In the genomic region with DNA sequence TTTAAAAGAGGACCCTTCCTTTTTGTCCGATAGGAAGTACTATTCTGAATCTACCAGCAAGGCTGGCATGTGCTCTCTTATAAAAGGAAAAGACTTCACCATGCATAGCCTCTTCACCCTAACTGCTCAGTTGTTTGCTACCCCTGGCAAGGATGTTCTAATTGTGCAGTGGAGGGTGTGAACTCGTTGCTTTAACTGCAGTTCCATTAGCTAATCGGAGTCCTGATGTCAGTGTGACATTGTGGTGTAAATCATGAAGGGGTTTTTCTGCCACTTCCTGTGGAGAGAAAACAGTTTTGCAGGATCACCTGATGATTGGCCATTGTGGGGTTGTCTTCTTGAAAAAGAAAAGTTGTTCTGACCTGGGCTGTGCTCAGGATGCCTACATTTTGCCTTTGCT, we compare ENCODE assay signal across 13 cellular contexts.
A peak's percentile ranks its signal among the peaks of the same experiment; 100 is the strongest.
DNase-seq lines count a peak whose midpoint lies in the region; ATAC-seq and TF ChIP-seq lines count a peak whose summit lies in the region.
"Had no signal": no experiment of that assay in that cellular context is flagged by ENCODE, and none has a peak within 500 bp of the region (broad histone marks: within the 10 kb centered on the region; RNA-seq: fewer than 3 reads in every experiment).

No MANE protein-coding gene starts in this region.

- peak overlapping the region; percentile 78 for H2AFZ ChIP-seq in smooth muscle cell (ENCODE audit: low read depth)

- POLR2A ChIA-PET in activated CD8-positive, alpha-beta T cell treated with anti-CD3 and anti-CD28 coated beads, Interleukin-2, amount 10 ng/mL, durations not matched to agents 7 days and 5 days (lab: Charles Lee): interaction anchor here (1.0 kb wide), 1 partner anchor 24 kb away, joined by 7 read pairs; no protein-coding TSS in a partner anchor

- H3K27me3 ChIP-seq in smooth muscle cell (ENCODE audit: low read depth): no peaks in the 10 kb centered on the region

- ATAC-seq in activated CD8-positive, alpha-beta memory T cell treated with anti-CD3 and anti-CD28 coated beads, Interleukin-2, amount 10 ng/mL, durations not matched to agents 7 days and 5 days: peak; percentile 88
- ATAC-seq in HG02885 (IDR thresholded peaks at IDR 0.05; ENCODE audit: poor library complexity, unreplicated experiment): peak; percentile 57
- peak; percentile 83 for ATAC-seq in activated CD8-positive, alpha-beta T cell treated with anti-CD3 and anti-CD28 coated beads, Interleukin-2, amount 10 ng/mL, durations not matched to agents 7 days and 5 days
- no peak for ATAC-seq in HG03135 (IDR thresholded peaks at IDR 0.05; ENCODE audit: unreplicated experiment)

- no peaks in the 10 kb centered on the region for H3F3A ChIP-seq in smooth muscle cell (ENCODE audit: low read depth)

- no peaks in the 10 kb centered on the region for H3K4me1 ChIP-seq in smooth muscle cell (ENCODE audit: low read depth)

- WGBS in smooth muscle cell (ENCODE audit: low lambda C conversion rate): 59% methylated on average over 3 of the region's 3 CpGs

- H3K27ac Mint-ChIP-seq in activated CD8-positive, alpha-beta memory T cell treated with anti-CD3 and anti-CD28 coated beads, Interleukin-2, amount 10 ng/mL, durations not matched to agents 7 days and 5 days: peak overlapping the region; percentile 73
- H3K27ac Mint-ChIP-seq in activated CD8-positive, alpha-beta T cell treated with anti-CD3 and anti-CD28 coated beads, Interleukin-2, amount 10 ng/mL, durations not matched to agents 7 days and 5 days: peak overlapping the region; percentile 60
- H3K27ac Mint-ChIP-seq: progenitor cell of endocrine pancreas had no signal

- H3K79me2 ChIP-seq in smooth muscle cell (ENCODE audit: low read depth): no peaks in the 10 kb centered on the region

- peaks cover 10% of the 10 kb centered on the region for H3K27me3 Mint-ChIP-seq in activated CD8-positive, alpha-beta memory T cell treated with anti-CD3 and anti-CD28 coated beads, Interleukin-2, amount 10 ng/mL, durations not matched to agents 7 days and 5 days
- no peaks in the 10 kb centered on the region for H3K27me3 Mint-ChIP-seq in activated CD8-positive, alpha-beta T cell treated with anti-CD3 and anti-CD28 coated beads, Interleukin-2, amount 10 ng/mL, durations not matched to agents 7 days and 5 days (ENCODE audit: low read depth)
- H3K27me3 Mint-ChIP-seq: progenitor cell of endocrine pancreas had no signal

- no peak overlapping the region for H3K4me3 ChIP-seq in smooth muscle cell

- CTCF ChIA-PET in activated CD8-positive, alpha-beta memory T cell treated with anti-CD3 and anti-CD28 coated beads, Interleukin-2, amount 10 ng/mL, durations not matched to agents 7 days and 5 days (lab: Charles Lee): interaction anchor here (1.2 kb wide), 1 partner anchor 10 kb away, joined by 5 read pairs; no protein-coding TSS in a partner anchor
- CTCF ChIA-PET in activated CD8-positive, alpha-beta T cell treated with anti-CD3 and anti-CD28 coated beads, Interleukin-2, amount 10 ng/mL, durations not matched to agents 7 days and 5 days (lab: Charles Lee): interaction anchor here (1.2 to 2.6 kb wide), 2 partner anchors 10 to 147 kb away, joined by 4 to 15 read pairs; no protein-coding TSS in a partner anchor

- peaks cover 19% of the 10 kb centered on the region for H3K4me1 Mint-ChIP-seq in activated CD8-positive, alpha-beta memory T cell treated with anti-CD3 and anti-CD28 coated beads, Interleukin-2, amount 10 ng/mL, durations not matched to agents 7 days and 5 days
- H3K4me1 Mint-ChIP-seq in activated CD8-positive, alpha-beta T cell treated with anti-CD3 and anti-CD28 coated beads, Interleukin-2, amount 10 ng/mL, durations not matched to agents 7 days and 5 days (ENCODE audit: low read depth): peaks cover 19% of the 10 kb centered on the region

- H3K4me2 ChIP-seq in smooth muscle cell: no peak overlapping the region

- H3K9ac ChIP-seq in smooth muscle cell (ENCODE audit: low read depth): no peak overlapping the region

- no peaks in the 10 kb centered on the region for H3K36me3 Mint-ChIP-seq in activated CD8-positive, alpha-beta memory T cell treated with anti-CD3 and anti-CD28 coated beads, Interleukin-2, amount 10 ng/mL, durations not matched to agents 7 days and 5 days
- no peaks in the 10 kb centered on the region for H3K36me3 Mint-ChIP-seq in activated CD8-positive, alpha-beta T cell treated with anti-CD3 and anti-CD28 coated beads, Interleukin-2, amount 10 ng/mL, durations not matched to agents 7 days and 5 days (ENCODE audit: low read depth)

- TF ChIP-seq CTCF in smooth muscle cell (IDR thresholded peaks at IDR 0.05; ENCODE audit: borderline replicate concordance, insufficient read depth, poor library complexity, severe bottlenecking): no peak

- no peaks in the 10 kb centered on the region for H4K20me1 ChIP-seq in smooth muscle cell (ENCODE audit: low read depth)

- no peaks in the 10 kb centered on the region for H3K9me3 Mint-ChIP-seq in activated CD8-positive, alpha-beta memory T cell treated with anti-CD3 and anti-CD28 coated beads, Interleukin-2, amount 10 ng/mL, durations not matched to agents 7 days and 5 days (ENCODE audit: low read depth)
- no peaks in the 10 kb centered on the region for H3K9me3 Mint-ChIP-seq in activated CD8-positive, alpha-beta T cell treated with anti-CD3 and anti-CD28 coated beads, Interleukin-2, amount 10 ng/mL, durations not matched to agents 7 days and 5 days (ENCODE audit: insufficient read depth)

- DNase-seq in activated CD8-positive, alpha-beta memory T cell treated with anti-CD3 and anti-CD28 coated beads, Interleukin-2, amount 10 ng/mL, durations not matched to agents 7 days and 5 days: peak; percentile 65
- DNase-seq in activated CD8-positive, alpha-beta memory T cell treated with anti-CD3 and anti-CD28 coated beads, Interleukin-2, amount 50 U/mL, for 4 hours: no peak
- DNase-seq in activated CD8-positive, alpha-beta T cell treated with anti-CD3 and anti-CD28 coated beads, Interleukin-2, amount 10 ng/mL, durations not matched to agents 7 days and 5 days: peak; percentile 60
- DNase-seq in smooth muscle cell (lab: John Stamatoyannopoulos, UW; ENCODE audit: unreplicated experiment) (no peak), UCSD-AML1 (lab: John Stamatoyannopoulos, UW; ENCODE audit: unreplicated experiment) (no peak), COLO829 (ENCODE audit: low spot score) (no peak)
- DNase-seq: activated naive CD4-positive, alpha-beta T cell; C1 segment of cervical spinal cord; effector CD8-positive, alpha-beta T cell; NCI-H1092 treated with DMSO at 0.1 percent for 48 hours had no signal

- no peaks in the 10 kb centered on the region for H3K36me3 ChIP-seq in smooth muscle cell (ENCODE audit: low read depth)

- H3K4me3 Mint-ChIP-seq in activated CD8-positive, alpha-beta memory T cell treated with anti-CD3 and anti-CD28 coated beads, Interleukin-2, amount 10 ng/mL, durations not matched to agents 7 days and 5 days: no peak overlapping the region
- no peak overlapping the region for H3K4me3 Mint-ChIP-seq in activated CD8-positive, alpha-beta T cell treated with anti-CD3 and anti-CD28 coated beads, Interleukin-2, amount 10 ng/mL, durations not matched to agents 7 days and 5 days

- H3K27ac ChIP-seq in smooth muscle cell (ENCODE audit: low read depth): no peak overlapping the region

- H3K9me3 ChIP-seq in smooth muscle cell (replicated peaks; ENCODE audit: low read depth): no peaks in the 10 kb centered on the region

Comparison
In these comparisons a context has a peak if more than half of its experiments do, and no peak if none do; other contexts are left out.
1. DNase-seq: peak in activated CD8-positive, alpha-beta memory T cell treated with anti-CD3 and anti-CD28 coated beads, Interleukin-2, amount 10 ng/mL, durations not matched to agents 7 days and 5 days (single experiment) and activated CD8-positive, alpha-beta T cell treated with anti-CD3 and anti-CD28 coated beads, Interleukin-2, amount 10 ng/mL, durations not matched to agents 7 days and 5 days (single experiment); none in activated CD8-positive, alpha-beta memory T cell treated with anti-CD3 and anti-CD28 coated beads, Interleukin-2, amount 50 U/mL, for 4 hours (single experiment), smooth muscle cell (single experiment), UCSD-AML1 (single experiment) and COLO829 (single experiment).